23 cellular contexts compared by ENCODE assay signal in genomic region chr4:62144431-62144830, GRCh38.
"Had no signal": no experiment of that assay in that cellular context is flagged by ENCODE, and none has a peak within 500 bp of the region (broad histone marks: within the 10 kb centered on the region; RNA-seq: fewer than 3 reads in every experiment).

No MANE protein-coding gene starts in this region.

- H3K27me3 ChIP-seq: colonic mucosa, dorsolateral prefrontal cortex, esophagus muscularis mucosa, esophagus squamous epithelium, foreskin keratinocyte, gastrocnemius medialis, gastroesophageal sphincter, heart right ventricle had no signal

- H3K9me3 ChIP-seq: colonic mucosa, esophagus muscularis mucosa, esophagus squamous epithelium, gastrocnemius medialis had no signal

- H3K4me3 ChIP-seq: colonic mucosa, coronary artery, dorsolateral prefrontal cortex, esophagus muscularis mucosa, esophagus squamous epithelium, gastrocnemius medialis, gastroesophageal sphincter, heart right ventricle had no signal

- DNase-seq: colonic mucosa; cortex of kidney; dermis blood vessel endothelial cell; dorsolateral prefrontal cortex; effector CD4-positive, alpha-beta T cell; effector CD8-positive, alpha-beta T cell; effector memory CD4-positive, alpha-beta T cell; effector memory CD8-positive, alpha-beta T cell; endodermal cell; erythroblast; esophagus squamous epithelium; foreskin fibroblast; foreskin keratinocyte; foreskin melanocyte; gastrocnemius medialis; glutamatergic neuron; head of caudate nucleus; heart right ventricle had no signal

- H3K36me3 ChIP-seq: colonic mucosa, esophagus muscularis mucosa, esophagus squamous epithelium, gastrocnemius medialis, gastroesophageal sphincter had no signal

- H3K27ac ChIP-seq: colonic mucosa, coronary artery, dorsolateral prefrontal cortex, epithelial cell of prostate, esophagus muscularis mucosa, esophagus squamous epithelium, foreskin keratinocyte, gastrocnemius medialis, gastroesophageal sphincter had no signal

- H3K4me1 ChIP-seq: colonic mucosa, esophagus muscularis mucosa, esophagus squamous epithelium, foreskin keratinocyte, gastrocnemius medialis, gastroesophageal sphincter had no signal

- ATAC-seq: effector memory CD8-positive, alpha-beta T cell; esophagus mucosa; foreskin keratinocyte; gastrocnemius medialis; gastroesophageal sphincter had no signal
